Comparison of ENCODE assay signal across 10 cellular contexts in genomic region chr3:123005291-123005690, GRCh38. TPM values are rescaled to one million over a fixed set of nuclear protein-coding genes. Genes with fewer than 3 reads are reported as not detected.
"Had no signal": no experiment of that assay in that cellular context is flagged by ENCODE, and none has a peak within 500 bp of the region (broad histone marks: within the 10 kb centered on the region; RNA-seq: fewer than 3 reads in every experiment).

No MANE protein-coding gene starts in this region.

- H3K4me2 ChIP-seq: GM23338 had no signal

- ATAC-seq: GM23338, HCT116, HepG2 had no signal

- H3K27ac ChIP-seq: HL-60 had no signal

- H3K9me3 ChIP-seq: HAP-1 had no signal

- H3K4me3 ChIP-seq: GM23338, HAP-1 had no signal

- H3K36me3 ChIP-seq: HAP-1 had no signal

- DNase-seq: H7, KG1 had no signal

- H3K4me1 ChIP-seq: HAP-1 had no signal

- FAIRE-seq: HepG2 had no signal

- H2AFZ ChIP-seq: GM23338 had no signal

RNA-seq across cellular contexts. Expression of gene SEMA5B, which starts 22.3 kb away (rescaled TPM):
- total RNA-seq: H4, HepG2, HT1080 had no signal
- polyA plus RNA-seq: HepG2, IgD-negative memory B cell had no signal
